In the genomic region with DNA sequence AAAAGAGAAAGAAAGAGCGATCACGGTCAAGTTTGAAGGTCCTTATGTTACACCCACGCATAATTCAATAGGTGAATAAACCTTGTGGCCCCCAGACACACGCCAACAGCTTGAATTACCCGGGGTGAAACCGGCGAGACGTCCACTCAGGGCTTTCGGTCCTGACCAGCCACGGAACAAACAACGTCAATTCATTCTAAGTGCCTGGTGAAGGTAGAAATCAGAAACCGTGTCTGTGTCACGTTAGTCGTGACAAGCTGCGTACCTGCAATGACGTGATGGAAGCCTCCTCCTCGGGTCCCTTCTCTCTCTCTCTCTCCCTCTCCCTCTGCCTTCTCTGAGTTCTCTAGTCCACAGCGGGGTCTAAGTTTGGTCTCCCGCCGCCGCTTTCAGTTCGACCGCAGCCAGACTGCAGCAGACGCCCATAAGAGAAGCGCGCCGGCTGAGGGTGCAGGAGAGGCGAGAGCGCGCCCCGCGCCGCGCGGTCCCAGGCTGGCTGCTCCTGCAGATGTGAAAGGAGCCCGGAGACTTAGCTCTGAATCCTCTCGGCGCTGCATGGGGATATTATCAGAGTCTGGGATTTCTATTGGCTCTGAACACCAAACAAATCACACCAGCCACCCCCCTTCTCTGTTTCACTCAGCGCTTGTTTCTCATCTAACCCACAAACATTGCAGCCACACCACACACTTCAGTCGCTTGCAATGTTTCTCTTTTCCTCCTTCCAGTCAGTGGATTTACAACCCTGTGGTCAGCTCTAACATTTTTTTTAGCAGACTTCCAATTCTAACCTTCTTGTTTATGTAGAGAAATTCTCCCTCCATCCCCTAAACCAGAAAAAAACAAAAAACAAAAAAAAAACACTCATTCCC, we compare ENCODE assay signal across 8 cellular contexts. TPM values are rescaled to one million over a fixed set of nuclear protein-coding genes. Genes with fewer than 3 reads are reported as not detected.
DNase-seq lines count a peak whose midpoint lies in the region; ATAC-seq, FAIRE-seq and TF ChIP-seq lines count a peak whose summit lies in the region.

TSS of gene GREM2 (minus strand) at position 537 of the 872 bp plus-strand sequence. CDS start 118,680 bp downstream, outside the sequence.

- DNase-seq in A673 (ENCODE audit: low spot score) (peak; percentile 10), NCI-H510A treated with DMSO at 0.1 percent for 48 hours (lab: John Stamatoyannopoulos, UW) (peak; percentile 25), omental fat pad (ENCODE audit: low spot score) (no peak), urothelium cell line (ENCODE audit: low spot score) (peak; percentile 77)
- peak; percentile 5 for DNase-seq in activated gamma-delta T cell treated with anti-CD3 and anti-CD28 coated beads, Interleukin-2, amount 50 U/mL, for 16 hours (ENCODE audit: low read depth)

- no peak for TF ChIP-seq POLR2A in gastroesophageal sphincter (IDR thresholded peaks at IDR 0.05)

- peak within 1 kb of the TSS; percentile 25 for H3K4me3 ChIP-seq in A673 (ENCODE audit: low read depth, low read length, poor library complexity, severe bottlenecking)
- peak within 1 kb of the TSS; percentile 57 to 74 for H3K4me3 ChIP-seq in gastroesophageal sphincter

- CTCF ChIA-PET in A673 (lab: Charles Lee) = no interaction called here

- no peaks in the 10 kb centered on the region for H3K36me3 ChIP-seq in A673 (ENCODE audit: insufficient read depth, low read length, poor library complexity, severe bottlenecking)
- no peaks in the 10 kb centered on the region for H3K36me3 ChIP-seq in gastroesophageal sphincter

- H3K9me3 ChIP-seq in A673 (ENCODE audit: low read depth, low read length, poor library complexity, severe bottlenecking) (no peaks in the 10 kb centered on the region), gastroesophageal sphincter (no peaks in the 10 kb centered on the region)

- TF ChIP-seq EP300 in gastroesophageal sphincter (IDR thresholded peaks at IDR 0.05) = no peak

- H3K27me3 ChIP-seq in A673 (replicated peaks; ENCODE audit: insufficient read depth, low read depth, low read length, poor library complexity) = peaks cover 66% of the 10 kb centered on the region
- peaks cover 36% of the 10 kb centered on the region for H3K27me3 ChIP-seq in gastroesophageal sphincter

- TF ChIP-seq CTCF in A673 (conservative IDR thresholded peaks at IDR 0.05; ENCODE audit: low read depth, low read length) (no peak), gastroesophageal sphincter (IDR thresholded peaks at IDR 0.05) (no peak), omental fat pad (IDR thresholded peaks at IDR 0.05) (no peak)

- H3K4me1 ChIP-seq in A673 (ENCODE audit: insufficient read depth, low read length, poor library complexity, severe bottlenecking) (no peaks in the 10 kb centered on the region), gastroesophageal sphincter (peaks cover 0 to 18% (median 0%) of the 10 kb centered on the region in 3 donors)

- H3K27ac ChIP-seq in A673 (ENCODE audit: low read depth, low read length, poor library complexity, severe bottlenecking) (no peak within 1 kb of the TSS), gastroesophageal sphincter (peak within 1 kb of the TSS in 2 of 4 donors; percentile 65 to 68)

- intact Hi-C loops in A673 (cut with micrococcal nuclease; ENCODE audit: unreplicated experiment) = no loop called here

- ATAC-seq in GM18517 (IDR thresholded peaks at IDR 0.05; ENCODE audit: unreplicated experiment) (peak; percentile 77), HG03060 (IDR thresholded peaks at IDR 0.05; ENCODE audit: low read depth, unreplicated experiment) (peak; percentile 51), gastroesophageal sphincter (peak; percentile 69), omental fat pad (ENCODE audit: low FRiP score) (peak; percentile 80)

- POLR2A ChIA-PET in A673 (lab: Charles Lee; ENCODE audit: low non-redundant PET) = interaction anchor here (0.7 kb wide), 1 partner anchor 177 kb away, joined by 4 read pairs; no protein-coding TSS in a partner anchor

- no TSS peak for BruUV-seq in A673 (replicated peaks; lab: Mats Ljungman, UMichigan)

- WGBS in gastroesophageal sphincter (ENCODE audit: low coverage in 1 of 2), 2 donors = 0 to 1% methylated on average over 19 to 36 of the region's 40 CpGs

- no peak for FAIRE-seq in urothelium cell line (lab: Jason Lieb, UNC)

RNA-seq across cellular contexts. Expression of gene GREM2, which starts in this region (rescaled TPM):
- total RNA-seq in A673 (2021) = not detected in 2 replicates
- total RNA-seq in gastroesophageal sphincter = 1 to 10 TPM; 1.8 to 8.9 (median 3.3) TPM
- under 1 TPM in 3 of 4 donors, not detected in 1; 0.09 to 0.36 (median 0.16) TPM for total RNA-seq in omental fat pad

Comparison
In these comparisons a context has a peak if more than half of its experiments do, and no peak if none do; other contexts are left out.
1. Peak in DNase-seq and H3K4me3 ChIP-seq in A673; RNA of the gene not detected or under 1 TPM.
2. Peak in ATAC-seq in omental fat pad; RNA of the gene not detected or under 1 TPM.